In genomic region chr4:73447701-73448100, GRCh38 we compare ENCODE assay signal across 22 cellular contexts. TPM values are rescaled to one million over a fixed set of nuclear protein-coding genes. Genes with fewer than 3 reads are reported as not detected.
"Had no signal": no experiment of that assay in that cellular context is flagged by ENCODE, and none has a peak within 500 bp of the region (broad histone marks: within the 10 kb centered on the region; RNA-seq: fewer than 3 reads in every experiment).

No MANE protein-coding gene starts in this region.

- H3K4me1 Mint-ChIP-seq: activated B cell treated with CpG ODN at 0.5 μM for 24 hours; activated CD4-positive, alpha-beta T cell treated with anti-CD3 and anti-CD28 coated beads, Interleukin-2, amount 10 ng/mL, durations not matched to agents 7 days and 5 days; activated naive CD4-positive, alpha-beta T cell treated with anti-CD3 and anti-CD28 coated beads, Interleukin-2, amount 50 U/mL, for 24 hours had no signal

- ATAC-seq: esophagus mucosa; gastrocnemius medialis; heart right ventricle; left ventricle myocardium superior; stimulated activated naive CD8-positive, alpha-beta T cell treated with anti-CD3 and anti-CD28 coated beads, Interleukin-15, Interleukin-2, amounts not matched to agents 100 U/mL and 50 U/mL, for 24 hours had no signal

- H3K36me3 ChIP-seq: breast epithelium, gastrocnemius medialis, heart right ventricle, suprapubic skin had no signal

- H3K27ac ChIP-seq: breast epithelium, gastrocnemius medialis, heart right ventricle, suprapubic skin had no signal

- H3K4me1 ChIP-seq: breast epithelium, gastrocnemius medialis, heart right ventricle had no signal

- H3K4me3 ChIP-seq: breast epithelium, gastrocnemius medialis, heart right ventricle, suprapubic skin had no signal

- H3K9me3 Mint-ChIP-seq: activated B cell treated with CpG ODN at 0.5 μM for 24 hours; activated CD4-positive, alpha-beta T cell treated with anti-CD3 and anti-CD28 coated beads, Interleukin-2, amount 10 ng/mL, durations not matched to agents 7 days and 5 days; activated naive CD4-positive, alpha-beta T cell treated with anti-CD3 and anti-CD28 coated beads, Interleukin-2, amount 50 U/mL, for 24 hours; activated T-helper 2 cell treated with anti-CD3 and anti-CD28 coated beads, Interferon-gamma antibody, Interleukin-2, Interleukin-4, amounts not matched to agents 10 μg/mL and 5 μg/mL and 100 μg/mL, durations not matched to agents 14 hours and 24 hours and 36 hours; nephron progenitor cell; type B pancreatic cell had no signal

- H3K4me3 Mint-ChIP-seq: activated B cell treated with CpG ODN at 0.5 μM for 24 hours; activated CD4-positive, alpha-beta T cell treated with anti-CD3 and anti-CD28 coated beads, Interleukin-2, amount 10 ng/mL, durations not matched to agents 7 days and 5 days; activated naive CD4-positive, alpha-beta T cell treated with anti-CD3 and anti-CD28 coated beads, Interleukin-2, amount 50 U/mL, for 24 hours; nephron progenitor cell; type B pancreatic cell had no signal

- DNase-seq: activated B cell treated with CpG ODN at 0.5 μM for 24 hours; activated CD4-positive, alpha-beta T cell treated with anti-CD3 and anti-CD28 coated beads, Interleukin-2, amount 10 ng/mL, durations not matched to agents 7 days and 5 days; amniotic stem cell; gastrocnemius medialis; heart right ventricle; kidney; left ventricle myocardium superior; mesendoderm; nephron progenitor cell; stimulated activated CD4-positive, alpha-beta T cell treated with anti-CD3 and anti-CD28 coated beads, Interleukin-4, amount 100 ng/mL, for 1 hour; stimulated activated CD8-positive, alpha-beta memory T cell treated with anti-CD3 and anti-CD28 coated beads, Interleukin-4, amount 100 ng/mL, for 48 hours; stimulated activated naive CD8-positive, alpha-beta T cell treated with anti-CD3 and anti-CD28 coated beads, Interleukin-15, Interleukin-2, amounts not matched to agents 100 U/mL and 50 U/mL, for 24 hours had no signal

- H3K9me3 ChIP-seq: breast epithelium, gastrocnemius medialis, heart right ventricle, suprapubic skin had no signal

- H3K36me3 Mint-ChIP-seq: type B pancreatic cell had no signal

- H3K27me3 ChIP-seq: breast epithelium, gastrocnemius medialis, suprapubic skin had no signal

- H3K27ac Mint-ChIP-seq: activated B cell treated with CpG ODN at 0.5 μM for 24 hours; activated CD4-positive, alpha-beta T cell treated with anti-CD3 and anti-CD28 coated beads, Interleukin-2, amount 10 ng/mL, durations not matched to agents 7 days and 5 days; activated naive CD4-positive, alpha-beta T cell treated with anti-CD3 and anti-CD28 coated beads, Interleukin-2, amount 50 U/mL, for 24 hours; activated T-helper 2 cell treated with anti-CD3 and anti-CD28 coated beads, Interferon-gamma antibody, Interleukin-2, Interleukin-4, amounts not matched to agents 10 μg/mL and 5 μg/mL and 100 μg/mL, durations not matched to agents 14 hours and 24 hours and 36 hours; nephron progenitor cell; type B pancreatic cell had no signal

RNA-seq across cellular contexts. Expression of gene AFP, which starts 11.7 kb away (rescaled TPM):
- total RNA-seq: activated B cell treated with CpG ODN at 0.5 μM for 24 hours; activated CD4-positive, alpha-beta T cell treated with anti-CD3 and anti-CD28 coated beads, Interleukin-2, amount 10 ng/mL, durations not matched to agents 7 days and 5 days; activated CD8-positive, alpha-beta memory T cell treated with anti-CD3 and anti-CD28 coated beads for 36 hours; activated T-helper 2 cell treated with anti-CD3 and anti-CD28 coated beads, Interferon-gamma antibody, Interleukin-2, Interleukin-4, amounts not matched to agents 10 μg/mL and 5 μg/mL and 100 μg/mL, durations not matched to agents 14 hours and 24 hours and 36 hours; chondrocyte; dermis microvascular lymphatic vessel endothelial cell; esophagus mucosa; gastrocnemius medialis; heart right ventricle; kidney; left ventricle myocardium superior; osteocyte; suprapubic skin had no signal

RNA-seq across cellular contexts. Expression of gene AFM, which starts 33.8 kb away (rescaled TPM):
- total RNA-seq: activated B cell treated with CpG ODN at 0.5 μM for 24 hours; activated CD4-positive, alpha-beta T cell treated with anti-CD3 and anti-CD28 coated beads, Interleukin-2, amount 10 ng/mL, durations not matched to agents 7 days and 5 days; activated CD8-positive, alpha-beta memory T cell treated with anti-CD3 and anti-CD28 coated beads for 36 hours; activated T-helper 2 cell treated with anti-CD3 and anti-CD28 coated beads, Interferon-gamma antibody, Interleukin-2, Interleukin-4, amounts not matched to agents 10 μg/mL and 5 μg/mL and 100 μg/mL, durations not matched to agents 14 hours and 24 hours and 36 hours; breast epithelium; chondrocyte; dermis microvascular lymphatic vessel endothelial cell; esophagus mucosa; heart right ventricle; kidney; left ventricle myocardium superior; osteocyte; suprapubic skin had no signal

RNA-seq across cellular contexts. Expression of gene ALB, which starts 43.6 kb away (rescaled TPM):
- total RNA-seq: activated B cell treated with CpG ODN at 0.5 μM for 24 hours; activated CD4-positive, alpha-beta T cell treated with anti-CD3 and anti-CD28 coated beads, Interleukin-2, amount 10 ng/mL, durations not matched to agents 7 days and 5 days; activated CD8-positive, alpha-beta memory T cell treated with anti-CD3 and anti-CD28 coated beads for 36 hours; activated T-helper 2 cell treated with anti-CD3 and anti-CD28 coated beads, Interferon-gamma antibody, Interleukin-2, Interleukin-4, amounts not matched to agents 10 μg/mL and 5 μg/mL and 100 μg/mL, durations not matched to agents 14 hours and 24 hours and 36 hours; chondrocyte; dermis microvascular lymphatic vessel endothelial cell; left ventricle myocardium superior; osteocyte had no signal
